ENCODE assay signal across 1 cellular context in the genomic region with DNA sequence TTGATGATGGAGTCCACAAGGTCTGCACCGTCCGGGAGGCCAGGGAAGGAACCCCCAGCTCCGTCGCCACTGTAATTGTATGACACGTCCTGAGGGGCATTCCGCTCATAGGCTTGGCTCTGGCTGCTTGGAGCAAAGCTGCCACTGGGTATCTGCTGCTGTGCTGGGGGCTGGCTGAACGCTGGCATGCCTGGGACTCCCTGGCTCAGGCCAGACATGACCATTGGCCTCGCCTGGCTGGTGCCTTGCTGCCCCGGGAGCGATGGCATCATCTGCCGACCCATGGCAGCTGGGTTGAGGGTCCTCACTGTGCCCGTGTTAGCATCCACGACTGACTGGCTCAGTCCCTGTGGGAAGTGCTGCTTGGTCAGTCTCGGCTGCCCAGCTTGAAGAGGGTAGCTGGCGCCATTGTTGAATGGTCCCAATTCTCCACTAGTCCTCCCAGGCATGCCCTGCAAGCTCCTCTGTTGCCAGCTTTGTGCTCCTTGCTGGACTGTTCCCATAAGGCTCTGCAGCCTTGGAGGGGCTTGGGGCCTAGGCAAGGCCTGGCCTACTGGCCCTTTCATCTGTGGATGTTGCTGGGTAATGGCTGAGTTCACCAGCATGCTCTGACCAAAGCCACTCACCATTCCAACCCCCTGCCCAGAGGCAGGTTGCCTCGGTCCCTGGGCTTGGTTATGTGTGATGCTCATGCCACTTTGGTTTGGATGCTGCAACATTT.
TF ChIP-seq lines count a peak whose summit lies in the region.

No MANE protein-coding gene starts in this region.

TF ChIP-seq in K562, 482 proteins besides CTCF, POLR2A, EP300 and RAD21:
- TF ChIP-seq ZSCAN32 (CRISPR knock-in tag; IDR thresholded peaks at IDR 0.05): no peak
- no peak for TF ChIP-seq EZH2 (IDR thresholded peaks at IDR 0.05; ENCODE audit: borderline replicate concordance, low read depth, low read length)
- no peak for TF ChIP-seq ZNF57 (CRISPR knock-in tag; IDR thresholded peaks at IDR 0.05)
- TF ChIP-seq SMAD1 (IDR thresholded peaks at IDR 0.05; ENCODE audit: low read depth, low read length, partially characterized antibody): no peak
- 0 out of 2 replicates have a peak, but pooled peaks have one; percentile 19 for TF ChIP-seq POLR2G (IDR thresholded peaks at IDR 0.05; ENCODE audit: low read depth, low read length)
- TF ChIP-seq TFAM (CRISPR knock-in tag; conservative IDR thresholded peaks at IDR 0.05): no peak
